In genomic region chr3:146243559-146243958, GRCh38 we compare ENCODE assay signal across 23 cellular contexts. TPM values are rescaled to one million over a fixed set of nuclear protein-coding genes. Genes with fewer than 3 reads are reported as not detected.
"Had no signal": no experiment of that assay in that cellular context is flagged by ENCODE, and none has a peak within 500 bp of the region (broad histone marks: within the 10 kb centered on the region; RNA-seq: fewer than 3 reads in every experiment).

No MANE protein-coding gene starts in this region.

- ATAC-seq: natural killer cell; psoas muscle; right cardiac atrium; right lobe of liver; stimulated activated effector memory CD8-positive, alpha-beta T cell treated with anti-CD3 and anti-CD28 coated beads, Interleukin-12 subunit alpha, Interleukin-12 subunit beta, amount 100 ng/mL, for 72 hours; stimulated activated naive B cell treated with anti-CD40 and anti-IgM and Interleukin-4, amounts not matched to agents 10 μg/mL and 1 μg/mL and 100 μg/mL, for 72 hours had no signal

- H3K79me2 ChIP-seq: parathyroid adenoma had no signal

- H3K9ac ChIP-seq: neural progenitor cell, parathyroid adenoma had no signal

- H3K9me3 ChIP-seq: ovary, right lobe of liver, sigmoid colon, tibial artery, transverse colon, vagina had no signal

- H3K4me2 ChIP-seq: neural progenitor cell had no signal

- H3K27ac ChIP-seq: neural progenitor cell, ovary, parathyroid adenoma, psoas muscle, right lobe of liver, stomach, transverse colon, vagina had no signal

- H3K4me1 ChIP-seq: neural progenitor cell, parathyroid adenoma, psoas muscle, right lobe of liver had no signal

- DNase-seq: natural killer cell; occipital lobe; ovary; posterior cingulate gyrus; psoas muscle; right cardiac atrium; right lobe of liver; sigmoid colon; small intestine; stimulated activated CD4-positive, alpha-beta T cell treated with anti-CD3 and anti-CD28 coated beads, Interleukin-15, amount 100 ng/mL, for 24 hours; stimulated activated CD4-positive, alpha-beta T cell treated with anti-CD3 and anti-CD28 coated beads, Interleukin-2, amount 100 ng/mL, for 24 hours; stimulated activated CD4-positive, alpha-beta T cell treated with anti-CD3 and anti-CD28 coated beads, Interleukin-2, amount 100 ng/mL, for 48 hours; stimulated activated CD4-positive, alpha-beta T cell treated with anti-CD3 and anti-CD28 coated beads, Interleukin-4, amount 100 ng/mL, for 24 hours; stimulated activated naive B cell treated with anti-CD40 and anti-IgM and Interleukin-4, amounts not matched to agents 10 μg/mL and 1 μg/mL and 100 μg/mL, for 72 hours; stimulated activated naive CD4-positive, alpha-beta T cell treated with Interleukin-2 at 50 U/mL for 16 hours; stomach; tibial artery; transverse colon had no signal

- H2AFZ ChIP-seq: neural progenitor cell, parathyroid adenoma had no signal

- H3K4me3 ChIP-seq: neural progenitor cell, ovary, psoas muscle, right lobe of liver, sigmoid colon, stomach, tibial artery, transverse colon, vagina had no signal

- H3K27me3 ChIP-seq: neural progenitor cell, ovary, right lobe of liver, sigmoid colon, stomach, tibial artery, transverse colon, vagina had no signal

- H3K36me3 ChIP-seq: neural progenitor cell, ovary, right lobe of liver, sigmoid colon, stomach, tibial artery, transverse colon, vagina had no signal

RNA-seq across cellular contexts. Expression of gene PLSCR4, which starts 7.3 kb away (rescaled TPM):
- polyA plus RNA-seq: neural cell had no signal
